In genomic region chr3:106249159-106249558, GRCh38 we compare ENCODE assay signal across 19 cellular contexts.
DNase-seq lines count a peak whose midpoint lies in the region; ATAC-seq, FAIRE-seq and TF ChIP-seq lines count a peak whose summit lies in the region.
"Had no signal": no experiment of that assay in that cellular context is flagged by ENCODE, and none has a peak within 500 bp of the region (broad histone marks: within the 10 kb centered on the region; RNA-seq: fewer than 3 reads in every experiment).

No MANE protein-coding gene starts in this region.

- ATAC-seq in mucosa of descending colon (peak; percentile 64), body of pancreas (no peak)
- ATAC-seq: pancreas had no signal

- TF ChIP-seq POLR2A in suprapubic skin (IDR thresholded peaks at IDR 0.05) (no peak), body of pancreas (IDR thresholded peaks at IDR 0.05) (no peak)

- H3K36me3 ChIP-seq in bronchial epithelial cell (ENCODE audit: control insufficient read depth, insufficient read depth, low read length) (peaks cover 1% of the 10 kb centered on the region), mucosa of descending colon (ENCODE audit: low read depth) (no peaks in the 10 kb centered on the region), suprapubic skin (no peaks in the 10 kb centered on the region), body of pancreas (replicated peaks in 1 of 2; ENCODE audit: insufficient read depth in 1 of 2, low read depth in 2 of 2) (no peaks in the 10 kb centered on the region)
- H3K36me3 ChIP-seq: BLaER1, left ventricle myocardium inferior, pancreas, uterus had no signal

- intact Hi-C loops in mucosa of descending colon (cut with DNase I, micrococcal nuclease) = no loop called here
- intact Hi-C loops in body of pancreas (cut with DNase I) = no loop called here

- FAIRE-seq in bronchial epithelial cell (lab: Jason Lieb, UNC) = no peak
- FAIRE-seq: D721Med had no signal

- TF ChIP-seq CTCF in bronchial epithelial cell (IDR thresholded peaks at IDR 0.05; ENCODE audit: insufficient read depth, low read length, severe bottlenecking) = no peak
- TF ChIP-seq CTCF in mucosa of descending colon (IDR thresholded peaks at IDR 0.05) = no peak
- no peak for TF ChIP-seq CTCF in suprapubic skin (IDR thresholded peaks at IDR 0.05)
- no peak for TF ChIP-seq CTCF in body of pancreas (IDR thresholded peaks at IDR 0.05)

- H3K4me3 ChIP-seq in bronchial epithelial cell (ENCODE audit: low read depth, low read length) = no peak overlapping the region
- H3K4me3 ChIP-seq in mucosa of descending colon = no peak overlapping the region
- H3K4me3 ChIP-seq in suprapubic skin = no peak overlapping the region
- H3K4me3 ChIP-seq in body of pancreas = no peak overlapping the region
- H3K4me3 ChIP-seq: BLaER1, left ventricle myocardium inferior, pancreas, uterus had no signal

- DNase-seq in EL (peak; percentile 58), LHCN-M2 (ENCODE audit: low read depth) (peak; percentile 36), bronchial epithelial cell (ENCODE audit: low read depth) (peak; percentile 88), mucosa of descending colon (no peak), NCI-H1092 (lab: John Stamatoyannopoulos, UW) (no peak), suprapubic skin (ENCODE audit: low spot score in 2 of 2) (no peak), body of pancreas (no peak), cerebellar cortex (ENCODE audit: low spot score) (no peak)
- DNase-seq: activated CD4-positive, alpha-beta T cell treated with anti-CD3 and anti-CD28 coated beads, Interleukin-2, amount 50 U/mL, for 1 hour; activated naive CD4-positive, alpha-beta T cell treated with anti-CD3 and anti-CD28 coated beads for 36 hours; aorta; left ventricle myocardium inferior; NCI-H2029; pancreas; Right ventricle myocardium superior; stimulated activated CD4-positive, alpha-beta T cell treated with anti-CD3 and anti-CD28 coated beads, Interleukin-4, amount 100 ng/mL, for 24 hours; uterus had no signal

- H3K9me3 ChIP-seq in mucosa of descending colon = peaks cover 5% of the 10 kb centered on the region
- no peaks in the 10 kb centered on the region for H3K9me3 ChIP-seq in suprapubic skin
- peaks cover 0 to 8% (median 0%) of the 10 kb centered on the region in 3 donors for H3K9me3 ChIP-seq in body of pancreas
- H3K9me3 ChIP-seq: pancreas, uterus had no signal

- WGBS in suprapubic skin = 81% methylated on average over 2 of the region's 2 CpGs
- 31 to 33% methylated on average over 2 of the region's 2 CpGs for WGBS in body of pancreas, 2 donors

- H3K27ac ChIP-seq in suprapubic skin (no peak overlapping the region), body of pancreas (no peak overlapping the region)
- H3K27ac ChIP-seq: BLaER1, left ventricle myocardium inferior, pancreas, uterus had no signal

- no peak for TF ChIP-seq EP300 in suprapubic skin (IDR thresholded peaks at IDR 0.05)

- no peaks in the 10 kb centered on the region for H3K4me1 ChIP-seq in mucosa of descending colon (ENCODE audit: low read depth)
- H3K4me1 ChIP-seq in suprapubic skin = no peaks in the 10 kb centered on the region
- no peaks in the 10 kb centered on the region for H3K4me1 ChIP-seq in body of pancreas
- H3K4me1 ChIP-seq: BLaER1, left ventricle myocardium inferior, pancreas, uterus had no signal

- no peaks in the 10 kb centered on the region for H3K27me3 ChIP-seq in bronchial epithelial cell (ENCODE audit: control insufficient read depth, insufficient read depth, low read length)
- H3K27me3 ChIP-seq in suprapubic skin = no peaks in the 10 kb centered on the region
- no peaks in the 10 kb centered on the region for H3K27me3 ChIP-seq in body of pancreas
- H3K27me3 ChIP-seq: BLaER1, pancreas, uterus had no signal

Comparison
In these comparisons a context has a peak if more than half of its experiments do, and no peak if none do; other contexts are left out.
1. DNase-seq: peak in EL (single experiment), LHCN-M2 (single experiment) and bronchial epithelial cell (single experiment); none in mucosa of descending colon (0 of 3), NCI-H1092 (single experiment), suprapubic skin (0 of 2), body of pancreas (0 of 4) and cerebellar cortex (single experiment).